ENCODE assay signal across 8 cellular contexts in the genomic region with DNA sequence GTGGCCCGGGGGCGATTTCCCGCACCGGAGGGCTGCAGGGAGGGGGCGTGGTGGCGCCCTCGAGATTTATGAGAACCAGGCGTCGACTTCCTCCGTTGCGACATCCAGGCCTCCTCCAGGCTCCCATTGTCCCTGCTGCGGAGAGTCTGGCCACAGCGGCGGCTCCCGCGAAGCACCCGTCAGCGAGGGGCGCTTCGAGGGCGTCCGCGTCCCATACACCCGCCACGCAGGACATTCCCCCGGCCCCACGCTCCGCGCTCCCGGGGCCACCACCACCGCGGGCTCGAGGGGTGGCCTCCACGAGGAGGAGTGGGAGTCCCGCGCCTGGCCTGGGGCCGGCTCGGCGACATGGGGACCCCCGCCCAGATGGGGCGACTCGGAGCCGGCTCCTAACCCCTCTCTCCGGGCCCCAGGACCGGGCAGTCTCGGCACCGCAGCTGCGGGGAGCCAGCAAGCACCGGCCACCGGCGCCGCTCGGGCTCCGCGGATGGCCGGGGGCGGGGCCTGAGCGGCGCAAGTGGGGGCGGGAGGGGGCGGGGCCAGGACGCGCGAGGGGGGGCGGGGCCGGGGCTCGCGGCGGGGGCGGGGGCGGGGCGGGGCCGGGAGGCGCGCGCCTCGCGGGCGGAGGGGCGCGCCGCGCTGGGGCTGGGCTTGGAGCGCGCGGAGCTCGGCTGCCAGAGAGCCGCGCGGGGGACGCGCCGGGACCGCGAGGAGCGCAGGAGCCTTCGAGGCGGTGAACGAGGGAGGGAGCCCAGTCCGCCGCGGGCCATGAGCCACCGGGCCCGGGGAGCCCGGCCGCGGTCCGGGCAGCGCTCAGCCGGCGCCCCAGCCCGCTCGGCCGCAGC. TPM values are rescaled to one million over a fixed set of nuclear protein-coding genes. Genes with fewer than 3 reads are reported as not detected.
DNase-seq lines count a peak whose midpoint lies in the region; ATAC-seq and TF ChIP-seq lines count a peak whose summit lies in the region.

Gene SH2B2, plus strand, starts transcription at position 632 of the 845 bp plus-strand sequence. CDS start 13,683 bp downstream, outside the sequence.

- ATAC-seq in HG02642 (IDR thresholded peaks at IDR 0.05; ENCODE audit: poor library complexity, unreplicated experiment) (peak; percentile 29), HG03108 (IDR thresholded peaks at IDR 0.05; ENCODE audit: unreplicated experiment) (no peak)
- ATAC-seq in naive thymus-derived CD4-positive, alpha-beta T cell, result peak; percentile 73

- H3K27me3 ChIP-seq in naive thymus-derived CD4-positive, alpha-beta T cell (ENCODE audit: control insufficient read depth in 2 of 2, insufficient read depth in 2 of 2, low read length in 2 of 2), result no peaks in the 10 kb centered on the region
- H3K27me3 ChIP-seq in transverse colon, result no peaks in the 10 kb centered on the region

- intact Hi-C loops in activated T-helper 1 cell treated with anti-CD3 and anti-CD28 coated beads, Interleukin-12 subunit alpha, Interleukin-12 subunit beta, Interleukin-2, Interleukin-4 antibody, amounts not matched to agents 30 ng/mL and 10 ng/mL and 1 ng/mL, durations not matched to agents 14 hours and 24 hours and 36 hours (cut with micrococcal nuclease), result loop anchor here (1.0 to 5.0 kb wide), 2 partner anchors 77 to 176 kb away; partner anchors contain the start of genes ALKBH4 and LRWD1
- intact Hi-C loops in naive thymus-derived CD4-positive, alpha-beta T cell (cut with micrococcal nuclease), result loop anchor here (2.0 to 10.0 kb wide), 6 partner anchors 76 to 788 kb away; partner anchors contain the start of genes ALKBH4 (in 2 of the 2), LRWD1 (in 2 of the 2), ARMC10 (in 1 of the 2) and CUX1 (in 1 of the 2)
- intact Hi-C loops in transverse colon (cut with DNase I; ENCODE audit: low total_unique reads), result no loop called here

- peaks cover 22% of the 10 kb centered on the region for H3K4me1 Mint-ChIP-seq in activated T-helper 1 cell treated with anti-CD3 and anti-CD28 coated beads, Interleukin-12 subunit alpha, Interleukin-12 subunit beta, Interleukin-2, Interleukin-4 antibody, amounts not matched to agents 30 ng/mL and 10 ng/mL and 1 ng/mL, durations not matched to agents 14 hours and 24 hours and 36 hours (ENCODE audit: low read depth)
- H3K4me1 Mint-ChIP-seq in naive thymus-derived CD4-positive, alpha-beta T cell, result peaks cover 16 to 37% (median 31%) of the 10 kb centered on the region in 7 donors

- H3K4me1 ChIP-seq in naive thymus-derived CD4-positive, alpha-beta T cell (ENCODE audit: control insufficient read depth in 2 of 2, insufficient read depth in 2 of 2, low read length in 2 of 2), result peaks cover 16 to 17% of the 10 kb centered on the region in 2 donors
- H3K4me1 ChIP-seq in transverse colon, result peaks cover 13 to 32% (median 26%) of the 10 kb centered on the region in 4 donors

- no peak for TF ChIP-seq EP300 in transverse colon (IDR thresholded peaks at IDR 0.05; ENCODE audit: low read depth)

- WGBS in transverse colon (ENCODE audit: low coverage in 1 of 2), 2 donors, result 1% methylated on average over 60 of the region's 114 CpGs; no CpG with 5 or more reads in 1 of the 2 donors

- no peaks in the 10 kb centered on the region for H3K36me3 ChIP-seq in naive thymus-derived CD4-positive, alpha-beta T cell (ENCODE audit: control insufficient read depth in 2 of 3, insufficient read depth in 3 of 3, low read length in 3 of 3)
- no peaks in the 10 kb centered on the region for H3K36me3 ChIP-seq in transverse colon

- H3K4me3 ChIP-seq in fibroblast of pulmonary artery (replicated peaks; ENCODE audit: low read depth, low read length), result peak within 1 kb of the TSS; percentile 60
- peak within 1 kb of the TSS; percentile 67 for H3K4me3 ChIP-seq in naive thymus-derived CD4-positive, alpha-beta T cell (ENCODE audit: low read length)
- H3K4me3 ChIP-seq in transverse colon, result peak within 1 kb of the TSS; percentile 72 to 99 (median 87)

- TF ChIP-seq POLR2A in transverse colon (IDR thresholded peaks at IDR 0.05), result peak; percentile 53

- H3K9me3 Mint-ChIP-seq in activated T-helper 1 cell treated with anti-CD3 and anti-CD28 coated beads, Interleukin-12 subunit alpha, Interleukin-12 subunit beta, Interleukin-2, Interleukin-4 antibody, amounts not matched to agents 30 ng/mL and 10 ng/mL and 1 ng/mL, durations not matched to agents 14 hours and 24 hours and 36 hours, result no peaks in the 10 kb centered on the region
- H3K9me3 Mint-ChIP-seq in naive thymus-derived CD4-positive, alpha-beta T cell, result no peaks in the 10 kb centered on the region

- H3K4me3 Mint-ChIP-seq in activated T-helper 1 cell treated with anti-CD3 and anti-CD28 coated beads, Interleukin-12 subunit alpha, Interleukin-12 subunit beta, Interleukin-2, Interleukin-4 antibody, amounts not matched to agents 30 ng/mL and 10 ng/mL and 1 ng/mL, durations not matched to agents 14 hours and 24 hours and 36 hours, result peak within 1 kb of the TSS; percentile 47
- peak within 1 kb of the TSS; percentile 71 to 88 (median 80) for H3K4me3 Mint-ChIP-seq in naive thymus-derived CD4-positive, alpha-beta T cell

- H3K27ac ChIP-seq in naive thymus-derived CD4-positive, alpha-beta T cell (ENCODE audit: low read depth, low read length), result peak within 1 kb of the TSS; percentile 61
- peak within 1 kb of the TSS; percentile 78 to 87 (median 82) for H3K27ac ChIP-seq in transverse colon

- no peaks in the 10 kb centered on the region for H3K36me3 Mint-ChIP-seq in activated T-helper 1 cell treated with anti-CD3 and anti-CD28 coated beads, Interleukin-12 subunit alpha, Interleukin-12 subunit beta, Interleukin-2, Interleukin-4 antibody, amounts not matched to agents 30 ng/mL and 10 ng/mL and 1 ng/mL, durations not matched to agents 14 hours and 24 hours and 36 hours (ENCODE audit: low read depth)
- H3K36me3 Mint-ChIP-seq in naive thymus-derived CD4-positive, alpha-beta T cell, result no peaks in the 10 kb centered on the region

- no peaks in the 10 kb centered on the region for H3K9me3 ChIP-seq in naive thymus-derived CD4-positive, alpha-beta T cell (ENCODE audit: control insufficient read depth in 2 of 3, low read length in 3 of 3)
- H3K9me3 ChIP-seq in transverse colon, result no peaks in the 10 kb centered on the region

- DNase-seq in ELF-1 (ENCODE audit: low read depth, low spot score) (peak; percentile 75), NCI-H774 (lab: John Stamatoyannopoulos, UW) (peak; percentile 62), fibroblast of pulmonary artery (ENCODE audit: low read depth) (peak; percentile 78), transverse colon (peak; percentile 74)
- DNase-seq in activated T-helper 1 cell treated with anti-CD3 and anti-CD28 coated beads, Interleukin-12 subunit alpha, Interleukin-12 subunit beta, Interleukin-2, Interleukin-4 antibody, amounts not matched to agents 30 ng/mL and 10 ng/mL and 1 ng/mL, durations not matched to agents 14 hours and 24 hours and 36 hours (ENCODE audit: low spot score), result no peak
- DNase-seq in naive thymus-derived CD4-positive, alpha-beta T cell, result peak; percentile 31 to 62 (median 50)

- no peak within 1 kb of the TSS for H3K27ac Mint-ChIP-seq in activated T-helper 1 cell treated with anti-CD3 and anti-CD28 coated beads, Interleukin-12 subunit alpha, Interleukin-12 subunit beta, Interleukin-2, Interleukin-4 antibody, amounts not matched to agents 30 ng/mL and 10 ng/mL and 1 ng/mL, durations not matched to agents 14 hours and 24 hours and 36 hours
- peak within 1 kb of the TSS in 4 of 9 donors; percentile 33 to 73 (median 67) for H3K27ac Mint-ChIP-seq in naive thymus-derived CD4-positive, alpha-beta T cell

- POLR2A ChIA-PET in naive thymus-derived CD4-positive, alpha-beta T cell (lab: Charles Lee), result interaction anchor here (1.2 kb wide), 1 partner anchor 545 kb away, joined by 3 read pairs; no protein-coding TSS in a partner anchor

- H3K27me3 Mint-ChIP-seq in activated T-helper 1 cell treated with anti-CD3 and anti-CD28 coated beads, Interleukin-12 subunit alpha, Interleukin-12 subunit beta, Interleukin-2, Interleukin-4 antibody, amounts not matched to agents 30 ng/mL and 10 ng/mL and 1 ng/mL, durations not matched to agents 14 hours and 24 hours and 36 hours (ENCODE audit: insufficient read depth), result peaks cover 28% of the 10 kb centered on the region
- peaks cover 0 to 22% (median 0%) of the 10 kb centered on the region in 5 donors for H3K27me3 Mint-ChIP-seq in naive thymus-derived CD4-positive, alpha-beta T cell

- in situ Hi-C loops in transverse colon (cut with MboI; ENCODE audit: low pct_ligation_motif_present in 1 of 4, low pct_unique_long_range_greater_than_20kb in 1 of 4, low sequenced_read_pairs in 3 of 4), result loop anchor here in 2 of 4 donors (10.0 kb wide), 1 partner anchor 108 kb away; the partner anchor contains the start of gene PRKRIP1 (in 2 of the 2)

- no peak for TF ChIP-seq CTCF in fibroblast of pulmonary artery (IDR thresholded peaks at IDR 0.05; ENCODE audit: low read length, missing control alignments)
- peak in 1 of 5 experiments; percentile 13 for TF ChIP-seq CTCF in transverse colon (IDR thresholded peaks at IDR 0.05)

- CTCF ChIA-PET in naive thymus-derived CD4-positive, alpha-beta T cell (lab: Charles Lee), result no interaction called here

RNA-seq across cellular contexts. Expression of gene SH2B2, which starts in this region (rescaled TPM):
- total RNA-seq in activated T-helper 1 cell treated with anti-CD3 and anti-CD28 coated beads, Interleukin-12 subunit alpha, Interleukin-12 subunit beta, Interleukin-2, Interleukin-4 antibody, amounts not matched to agents 30 ng/mL and 10 ng/mL and 1 ng/mL, durations not matched to agents 14 hours and 24 hours and 36 hours, result 2.1 and 2.6 TPM in 2 replicates
- 10 to 100 TPM in 1 of 5 experiments, 1 to 10 TPM in 3, under 1 TPM in 1; 0.87 to 10.9 (median 2.0) TPM for total RNA-seq in naive thymus-derived CD4-positive, alpha-beta T cell
- under 1 TPM; 0.25 to 0.58 TPM for polyA plus RNA-seq in naive thymus-derived CD4-positive, alpha-beta T cell
- 1 to 10 TPM in 3 of 4 donors, not detected in 1; 2.0 to 7.6 (median 2.2) TPM for total RNA-seq in transverse colon
